ENCODE assay signal across 8 cellular contexts in the genomic region with DNA sequence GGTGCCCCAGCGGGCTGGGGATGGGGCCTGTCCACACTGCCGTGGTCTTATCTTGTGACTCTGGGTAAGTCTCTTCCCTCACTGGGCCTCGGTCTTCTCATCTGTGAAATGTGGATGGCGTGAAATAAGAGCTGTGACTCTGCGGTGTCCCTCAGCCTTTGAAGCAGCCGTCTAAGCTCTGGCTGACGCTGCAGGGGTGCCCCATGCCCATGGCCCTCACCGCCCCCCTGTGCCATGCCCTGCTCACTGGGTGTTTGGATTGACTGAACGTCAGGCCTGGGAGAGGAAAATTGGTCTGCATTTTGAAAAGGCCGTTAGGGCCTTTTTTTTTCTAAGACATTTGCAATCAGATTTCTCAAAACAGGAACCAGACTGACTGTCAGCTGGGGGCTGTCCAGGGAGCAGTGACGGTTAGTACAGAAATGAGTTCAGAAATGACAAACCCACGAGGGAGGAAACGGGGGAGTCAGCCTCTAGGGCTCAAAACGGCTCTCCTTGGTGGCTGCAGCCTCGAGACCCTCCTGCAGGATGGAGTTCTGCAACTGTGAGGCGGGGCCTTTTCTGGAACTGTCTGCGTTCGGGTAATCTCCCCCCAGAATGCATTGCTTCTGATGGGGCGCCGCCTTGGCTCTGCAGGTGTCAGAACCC. TPM values are rescaled to one million over a fixed set of nuclear protein-coding genes. Genes with fewer than 3 reads are reported as not detected.
DNase-seq lines count a peak whose midpoint lies in the region; ATAC-seq, FAIRE-seq and TF ChIP-seq lines count a peak whose summit lies in the region.

No MANE protein-coding gene starts in this region.

- no peak for FAIRE-seq in RCC 7860 (lab: Jason Lieb, UNC)

- WGBS in ectodermal cell, 2 experiments, result 90 to 92% methylated on average over 20 of the region's 20 CpGs

- no peak overlapping the region for H2AFZ ChIP-seq in neuron (ENCODE audit: low read depth, low read length)

- peak; percentile 52 for DNase-seq in T-helper 9 cell
- DNase-seq in RCC 7860 (ENCODE audit: low spot score), result no peak

- H3K4me3 ChIP-seq in ectodermal cell (ENCODE audit: insufficient read depth, low read depth, low read length) (peak overlapping the region; percentile 86), neuron (ENCODE audit: low read length) (peak overlapping the region; percentile 54)

- ATAC-seq in HG02852 (IDR thresholded peaks at IDR 0.05; ENCODE audit: unreplicated experiment), result peak; percentile 46
- ATAC-seq in GM19328 (IDR thresholded peaks at IDR 0.05; ENCODE audit: unreplicated experiment), result no peak
- no peak for ATAC-seq in GM18907 (IDR thresholded peaks at IDR 0.05; ENCODE audit: unreplicated experiment)

- H3K27ac ChIP-seq in ectodermal cell (ENCODE audit: insufficient read depth, low read depth, low read length, poor library complexity, severe bottlenecking), result no peak overlapping the region

- H3K36me3 ChIP-seq in ectodermal cell (ENCODE audit: control insufficient read depth, insufficient read depth, low read length) (no peaks in the 10 kb centered on the region), neuron (ENCODE audit: insufficient read depth, low read length) (peaks cover 14% of the 10 kb centered on the region)

- H3K9me3 ChIP-seq in ectodermal cell (ENCODE audit: control insufficient read depth, low read length) (no peaks in the 10 kb centered on the region), neuron (ENCODE audit: low read length) (no peaks in the 10 kb centered on the region)

- H3K4me1 ChIP-seq in ectodermal cell (ENCODE audit: control insufficient read depth, insufficient read depth, low read length) (peaks cover 39% of the 10 kb centered on the region), neuron (ENCODE audit: insufficient read depth, low read length) (peaks cover 41% of the 10 kb centered on the region)

- TF ChIP-seq POLR2A in GM10847 (IDR thresholded peaks at IDR 0.05; ENCODE audit: extremely low read depth, insufficient read length), result peak; percentile 9

- H3K27me3 ChIP-seq in ectodermal cell (ENCODE audit: control insufficient read depth, insufficient read depth, low read length, poor library complexity, severe bottlenecking) (peaks cover 15% of the 10 kb centered on the region), neuron (ENCODE audit: insufficient read depth, low read length) (no peaks in the 10 kb centered on the region)

RNA-seq across cellular contexts. Expression of a gene that starts 1.9 kb away (rescaled TPM):
- 47.7 TPM for polyA plus RNA-seq in ectodermal cell (2013, experiment 1 of 4)
- 45.8 TPM for polyA plus RNA-seq in ectodermal cell (2013, experiment 2 of 4)
- 35.1 TPM for polyA plus RNA-seq in ectodermal cell (2013, experiment 3 of 4)
- 37.3 TPM for polyA plus RNA-seq in ectodermal cell (2013, experiment 4 of 4)

RNA-seq across cellular contexts. Expression of a gene that starts 20.9 kb away (rescaled TPM):
- 30.3 TPM for polyA plus RNA-seq in ectodermal cell (2013, experiment 1 of 4)
- 26.9 TPM for polyA plus RNA-seq in ectodermal cell (2013, experiment 2 of 4)
- 25.6 TPM for polyA plus RNA-seq in ectodermal cell (2013, experiment 3 of 4)
- 26.8 TPM for polyA plus RNA-seq in ectodermal cell (2013, experiment 4 of 4)

RNA-seq across cellular contexts. Expression of a gene that starts 35.2 kb away (rescaled TPM):
- polyA plus RNA-seq in ectodermal cell (2013, experiment 1 of 4), result 9.5 TPM
- polyA plus RNA-seq in ectodermal cell (2013, experiment 2 of 4), result 8.1 TPM
- 10.0 TPM for polyA plus RNA-seq in ectodermal cell (2013, experiment 3 of 4)
- polyA plus RNA-seq in ectodermal cell (2013, experiment 4 of 4), result 10.0 TPM
